11 cellular contexts compared by ENCODE assay signal in genomic region chr11:105046898-105047579, GRCh38. TPM values are rescaled to one million over a fixed set of nuclear protein-coding genes. Genes with fewer than 3 reads are reported as not detected.
DNase-seq lines count a peak whose midpoint lies in the region; ATAC-seq and TF ChIP-seq lines count a peak whose summit lies in the region.
"Had no signal": no experiment of that assay in that cellular context is flagged by ENCODE, and none has a peak within 500 bp of the region (broad histone marks: within the 10 kb centered on the region; RNA-seq: fewer than 3 reads in every experiment).

No MANE protein-coding gene starts in this region.

- peaks cover 19% of the 10 kb centered on the region for H3K4me1 ChIP-seq in CD8-positive, alpha-beta memory T cell (ENCODE audit: insufficient read depth, low read length)
- H3K4me1 ChIP-seq in PC-3 (ENCODE audit: insufficient read depth, low read length) = peaks cover 16% of the 10 kb centered on the region
- peaks cover 16% of the 10 kb centered on the region for H3K4me1 ChIP-seq in osteoblast (ENCODE audit: insufficient read depth, low read length)
- no peaks in the 10 kb centered on the region for H3K4me1 ChIP-seq in endodermal cell (ENCODE audit: control insufficient read depth, insufficient read depth, low read length)

- H3K4me2 ChIP-seq in PC-3 (ENCODE audit: low read length) = peak overlapping the region; percentile 47
- H3K4me2 ChIP-seq in osteoblast (ENCODE audit: insufficient read depth, low read length) = peak overlapping the region; percentile 63

- H4K20me1 ChIP-seq in PC-3 (ENCODE audit: low read length) = no peaks in the 10 kb centered on the region
- H4K20me1 ChIP-seq in osteoblast (ENCODE audit: insufficient read depth, low read length) = no peaks in the 10 kb centered on the region

- H3K4me3 ChIP-seq in CD8-positive, alpha-beta memory T cell (ENCODE audit: low read length) = no peak overlapping the region
- H3K4me3 ChIP-seq in PC-3 (ENCODE audit: low read length) (no peak overlapping the region; the same call in 1 of the 2 replicates), osteoblast (ENCODE audit: insufficient read depth, low read length) (peak overlapping the region; percentile 26), endodermal cell (ENCODE audit: low read length) (no peak overlapping the region)
- H3K4me3 ChIP-seq: SK-N-MC, tibial artery had no signal

- no peaks in the 10 kb centered on the region for H3K9me3 ChIP-seq in CD8-positive, alpha-beta memory T cell (ENCODE audit: low read length)
- H3K9me3 ChIP-seq in PC-3 (ENCODE audit: low read length) = no peaks in the 10 kb centered on the region
- no peaks in the 10 kb centered on the region for H3K9me3 ChIP-seq in osteoblast (ENCODE audit: low read depth, low read length)
- no peaks in the 10 kb centered on the region for H3K9me3 ChIP-seq in endodermal cell (ENCODE audit: control insufficient read depth, low read length)
- H3K9me3 ChIP-seq: tibial artery had no signal

- no TSS peak for BruUV-seq in PC-3 (replicated peaks; lab: Mats Ljungman, UMichigan)

- no peaks in the 10 kb centered on the region for H3F3A ChIP-seq in PC-3 (ENCODE audit: low read length, unreplicated experiment)

- H3K36me3 Mint-ChIP-seq in CD8-positive, alpha-beta memory T cell = peaks cover 3 to 18% (median 5%) of the 10 kb centered on the region in 3 donors
- no peaks in the 10 kb centered on the region for H3K36me3 Mint-ChIP-seq in endodermal cell (ENCODE audit: low read depth)

- TF ChIP-seq CTCF in PC-3 (conservative IDR thresholded peaks at IDR 0.05; ENCODE audit: low read depth, low read length) (no peak), osteoblast (IDR thresholded peaks at IDR 0.05; ENCODE audit: extremely low read depth, low read depth, low read length) (no peak), GM13977 (IDR thresholded peaks at IDR 0.05; ENCODE audit: extremely low read depth, insufficient read depth, missing control alignments) (no peak), endodermal cell (conservative IDR thresholded peaks at IDR 0.05) (no peak)

- no peak for DNase-seq in CD8-positive, alpha-beta memory T cell
- DNase-seq in PC-3 (peak; percentile 96), fibroblast of gingiva (ENCODE audit: low read depth) (peak; percentile 99), osteoblast (ENCODE audit: insufficient read length, low spot score, missing footprints) (peak; percentile 77), GM13977 (ENCODE audit: low spot score) (no peak), SKM-1 (lab: John Stamatoyannopoulos, UW; ENCODE audit: unreplicated experiment) (no peak), NCI-H82 treated with DMSO at 0.1 percent for 48 hours (lab: John Stamatoyannopoulos, UW; ENCODE audit: unreplicated experiment) (no peak), endodermal cell (no peak)
- DNase-seq: tibial artery had no signal

- H3K79me2 ChIP-seq in PC-3 (ENCODE audit: low read length) = no peaks in the 10 kb centered on the region
- H3K79me2 ChIP-seq in osteoblast (ENCODE audit: insufficient read depth, low read length) = no peaks in the 10 kb centered on the region

- POLR2A ChIA-PET in CD8-positive, alpha-beta memory T cell (lab: Charles Lee) = interaction anchor here (0.9 kb wide), 1 partner anchor 11 kb away, joined by 3 read pairs; no protein-coding TSS in a partner anchor
- POLR2A ChIA-PET in PC-3 (lab: Charles Lee; ENCODE audit: unreplicated experiment) = interaction anchor here (0.7 kb wide), 1 partner anchor 438 kb away, joined by 6 read pairs; no protein-coding TSS in a partner anchor

- H3K27ac ChIP-seq in CD8-positive, alpha-beta memory T cell (ENCODE audit: low read depth, low read length) = no peak overlapping the region
- peak overlapping the region; percentile 79 for H3K27ac ChIP-seq in PC-3 (ENCODE audit: low read length)
- H3K27ac ChIP-seq in osteoblast (ENCODE audit: low read depth, low read length) = peak overlapping the region; percentile 49
- H3K27ac ChIP-seq in endodermal cell (ENCODE audit: low read depth, low read length) = no peak overlapping the region
- H3K27ac ChIP-seq: SK-N-MC, tibial artery had no signal

- 79 to 91% methylated on average over 5 to 8 of the region's 8 CpGs for WGBS in endodermal cell (ENCODE audit: insufficient coverage in 1 of 2, insufficient read length in 1 of 2), 2 experiments

- peak overlapping the region; percentile 1; the same call in 1 of the 2 replicates for H2AFZ ChIP-seq in PC-3 (ENCODE audit: low read length)
- H2AFZ ChIP-seq in osteoblast (ENCODE audit: low read length) = no peak overlapping the region

- no peaks in the 10 kb centered on the region for H3K27me3 ChIP-seq in CD8-positive, alpha-beta memory T cell (ENCODE audit: insufficient read depth, low read length, poor library complexity, severe bottlenecking)
- no peaks in the 10 kb centered on the region for H3K27me3 ChIP-seq in PC-3 (ENCODE audit: low read length)
- no peaks in the 10 kb centered on the region for H3K27me3 ChIP-seq in osteoblast (ENCODE audit: insufficient read depth, low read length)
- H3K27me3 ChIP-seq in endodermal cell (ENCODE audit: control insufficient read depth, insufficient read depth, low read length, poor library complexity, severe bottlenecking) = no peaks in the 10 kb centered on the region
- H3K27me3 ChIP-seq: tibial artery had no signal

- intact Hi-C loops in PC-3 (cut with micrococcal nuclease) = loop anchor here (1.0 to 5.0 kb wide), 7 partner anchors 60 to 815 kb away; partner anchors contain the start of gene CASP4

- no peaks in the 10 kb centered on the region for H3K9me2 ChIP-seq in PC-3 (replicated peaks; ENCODE audit: low read length)

- H3K4me1 Mint-ChIP-seq in CD8-positive, alpha-beta memory T cell = peaks cover 26 to 51% (median 49%) of the 10 kb centered on the region in 3 donors
- H3K4me1 Mint-ChIP-seq in endodermal cell = no peaks in the 10 kb centered on the region
- H3K4me1 Mint-ChIP-seq: neural crest cell had no signal

- H3K9ac ChIP-seq in PC-3 (ENCODE audit: low read length) (peak overlapping the region; percentile 46; the same call in 1 of the 2 replicates), endodermal cell (ENCODE audit: extremely low read depth, low read length, poor library complexity, severe bottlenecking) (no peak overlapping the region)

- no peaks in the 10 kb centered on the region for H3K27me3 Mint-ChIP-seq in CD8-positive, alpha-beta memory T cell
- no peaks in the 10 kb centered on the region for H3K27me3 Mint-ChIP-seq in endodermal cell (ENCODE audit: insufficient read depth)

- in situ Hi-C loops in GM13977 (cut with MboI; ENCODE audit: low pct_unique_long_range_greater_than_20kb, low sequenced_read_pairs, unreplicated experiment) = no loop called here

- H3K27ac Mint-ChIP-seq in CD8-positive, alpha-beta memory T cell = peak overlapping the region in 1 of 8 donors; percentile 17
- H3K27ac Mint-ChIP-seq in endodermal cell = no peak overlapping the region

- peak; percentile 98 for ATAC-seq in PC-3

- CTCF ChIA-PET in CD8-positive, alpha-beta memory T cell (lab: Charles Lee) = no interaction called here
- CTCF ChIA-PET in PC-3 (lab: Charles Lee) = interaction anchor here (0.7 kb wide), 1 partner anchor 134 kb away, joined by 3 read pairs; no protein-coding TSS in a partner anchor

- peak overlapping the region in 6 of 7 donors; percentile 12 to 52 (median 40) for H3K4me3 Mint-ChIP-seq in CD8-positive, alpha-beta memory T cell
- H3K4me3 Mint-ChIP-seq in endodermal cell = no peak overlapping the region
- H3K4me3 Mint-ChIP-seq: neural crest cell had no signal

- no peaks in the 10 kb centered on the region for H3K36me3 ChIP-seq in CD8-positive, alpha-beta memory T cell (ENCODE audit: insufficient read depth, low read length)
- no peaks in the 10 kb centered on the region for H3K36me3 ChIP-seq in PC-3 (ENCODE audit: low read depth, low read length)
- no peaks in the 10 kb centered on the region for H3K36me3 ChIP-seq in osteoblast (ENCODE audit: insufficient read depth, low read length)
- H3K36me3 ChIP-seq in endodermal cell (ENCODE audit: control insufficient read depth, insufficient read depth, low read length) = no peaks in the 10 kb centered on the region
- H3K36me3 ChIP-seq: tibial artery had no signal

- H3K9me3 Mint-ChIP-seq in CD8-positive, alpha-beta memory T cell = no peaks in the 10 kb centered on the region
- no peaks in the 10 kb centered on the region for H3K9me3 Mint-ChIP-seq in endodermal cell

RNA-seq across cellular contexts. Expression of gene CARD16, which starts 1.9 kb away (rescaled TPM):
- 10 to 100 TPM in 1 of 2 experiments, 1 to 10 TPM in 1; 8.0 to 10.3 TPM for total RNA-seq in CD8-positive, alpha-beta memory T cell
- polyA plus RNA-seq in CD8-positive, alpha-beta memory T cell = 268 TPM
- total RNA-seq in PC-3 (2014; rRNA removed) (not detected in 2 replicates), osteoblast (2.9 and 4.1 TPM in 2 replicates), endodermal cell (not detected)
- not detected for polyA plus RNA-seq in endodermal cell (2013, experiment 1 of 2)
- polyA plus RNA-seq in endodermal cell (2013, experiment 2 of 2) = not detected
- total RNA-seq: neural crest cell had no signal

RNA-seq across cellular contexts. Expression of gene CASP1, which starts 12.1 kb away (rescaled TPM):
- total RNA-seq in CD8-positive, alpha-beta memory T cell = 10 to 100 TPM; 30.0 to 36.2 TPM
- 152 TPM for polyA plus RNA-seq in CD8-positive, alpha-beta memory T cell
- total RNA-seq in PC-3 (2014; rRNA removed) (0.33 TPM in 1 of 2 replicates, not detected in the other), osteoblast (13.6 and 14.1 TPM in 2 replicates), endodermal cell (not detected)
- polyA plus RNA-seq in endodermal cell (2013, experiment 1 of 2) = not detected
- polyA plus RNA-seq in endodermal cell (2013, experiment 2 of 2) = not detected
- total RNA-seq: neural crest cell had no signal

RNA-seq across cellular contexts. Expression of gene CASP5, which starts 24.1 kb away (rescaled TPM):
- not detected for total RNA-seq in CD8-positive, alpha-beta memory T cell
- not detected for polyA plus RNA-seq in CD8-positive, alpha-beta memory T cell
- total RNA-seq in PC-3 (2014; rRNA removed) = not detected in 2 replicates
- 0.36 TPM in 1 of 2 replicates, not detected in the other for total RNA-seq in osteoblast
- total RNA-seq in endodermal cell = not detected
- not detected for polyA plus RNA-seq in endodermal cell (2013, experiment 1 of 2)
- not detected for polyA plus RNA-seq in endodermal cell (2013, experiment 2 of 2)
- total RNA-seq: neural crest cell had no signal

Comparison
In these comparisons a context has a peak if more than half of its experiments do, and no peak if none do; other contexts are left out.
1. DNase-seq: peak in PC-3 (single experiment), fibroblast of gingiva (single experiment) and osteoblast (single experiment); none in CD8-positive, alpha-beta memory T cell (0 of 5), GM13977 (single experiment), SKM-1 (single experiment), NCI-H82 treated with DMSO at 0.1 percent for 48 hours (single experiment) and endodermal cell (single experiment).
2. H3K27ac ChIP-seq: peak in PC-3 (single experiment) and osteoblast (single experiment); none in CD8-positive, alpha-beta memory T cell (single experiment) and endodermal cell (single experiment).
3. RNA of gene CASP1, which starts 12.1 kb away (total RNA-seq): 30.0 to 36.2 TPM in CD8-positive, alpha-beta memory T cell and 13.6 to 14.1 TPM in osteoblast; 0.33 TPM in PC-3 and not detected in endodermal cell; every median in the first group is over 10 times any median in the second.